In the genomic region with DNA sequence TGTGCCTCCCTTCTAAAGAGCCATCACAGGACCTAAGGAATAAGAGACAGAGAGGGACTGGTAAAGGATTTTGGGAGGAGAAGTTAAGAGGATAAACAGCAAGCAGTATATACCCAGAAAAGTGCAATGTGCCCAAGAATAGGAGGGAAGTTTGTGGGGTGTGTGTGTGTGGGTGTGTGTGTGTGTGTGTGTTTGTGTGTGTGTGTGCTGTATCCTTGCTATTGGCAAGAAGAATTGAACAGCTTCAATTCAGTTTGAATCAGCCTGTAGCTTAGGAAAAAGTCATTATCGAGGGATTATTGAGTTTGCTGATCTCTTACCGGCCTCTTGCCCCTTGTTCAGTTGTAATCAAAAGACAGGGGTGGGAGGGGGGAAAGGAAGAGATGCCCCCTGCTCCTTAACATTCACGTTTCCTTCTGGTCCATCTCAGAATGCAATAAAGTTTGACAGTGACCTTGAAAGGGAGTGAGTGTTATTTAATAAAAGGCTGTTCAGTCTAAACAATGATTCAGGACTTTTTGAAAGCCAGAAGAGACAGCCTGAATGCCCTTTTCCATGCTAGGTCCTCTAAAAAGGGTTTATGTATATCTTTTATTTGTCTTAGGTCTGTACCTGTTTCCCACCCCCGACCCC, we compare ENCODE assay signal across 18 cellular contexts.
"Had no signal": no experiment of that assay in that cellular context is flagged by ENCODE, and none has a peak within 500 bp of the region (broad histone marks: within the 10 kb centered on the region; RNA-seq: fewer than 3 reads in every experiment).

No MANE protein-coding gene starts in this region.

- H3K9me3 Mint-ChIP-seq: natural killer cell treated with Interleukin-12 subunit alpha and Interleukin-12 subunit beta and Interleukin-15 and Interleukin-18, amount 100 ng/mL, for 72 hours had no signal

- H3K4me3 Mint-ChIP-seq: natural killer cell treated with Interleukin-12 subunit alpha and Interleukin-12 subunit beta and Interleukin-15 and Interleukin-18, amount 100 ng/mL, for 72 hours had no signal

- ATAC-seq: left colon; left ventricle myocardium superior; psoas muscle; sciatic nerve; stimulated activated naive CD8-positive, alpha-beta T cell treated with anti-CD3 and anti-CD28 coated beads, Interleukin-15, Interleukin-2, amounts not matched to agents 100 U/mL and 50 U/mL, for 24 hours; upper lobe of right lung had no signal

- H3K27ac ChIP-seq: colonic mucosa, hepatocyte, neutrophil, psoas muscle, skin epidermis, tibial artery, upper lobe of right lung, vagina had no signal

- H3K36me3 Mint-ChIP-seq: natural killer cell treated with Interleukin-12 subunit alpha and Interleukin-12 subunit beta and Interleukin-15 and Interleukin-18, amount 100 ng/mL, for 72 hours had no signal

- H3K27ac Mint-ChIP-seq: natural killer cell treated with Interleukin-12 subunit alpha and Interleukin-12 subunit beta and Interleukin-15 and Interleukin-18, amount 100 ng/mL, for 72 hours had no signal

- DNase-seq: colonic mucosa; dermis blood vessel endothelial cell; foreskin melanocyte; left colon; left ventricle myocardium superior; midbrain; psoas muscle; retina; stimulated activated CD4-positive, alpha-beta T cell treated with anti-CD3 and anti-CD28 coated beads, Interleukin-2, amount 100 ng/mL, for 48 hours; stimulated activated naive CD8-positive, alpha-beta T cell treated with anti-CD3 and anti-CD28 coated beads, Interleukin-15, Interleukin-2, amounts not matched to agents 100 U/mL and 50 U/mL, for 24 hours; tibial artery; upper lobe of right lung had no signal
